24 cellular contexts compared by ENCODE assay signal in genomic region chr13:51235186-51235585, GRCh38. TPM values are rescaled to one million over a fixed set of nuclear protein-coding genes. Genes with fewer than 3 reads are reported as not detected.
A peak's percentile ranks its signal among the peaks of the same experiment; 100 is the strongest.
DNase-seq lines count a peak whose midpoint lies in the region; ATAC-seq, FAIRE-seq and TF ChIP-seq lines count a peak whose summit lies in the region.
"Had no signal": no experiment of that assay in that cellular context is flagged by ENCODE, and none has a peak within 500 bp of the region (broad histone marks: within the 10 kb centered on the region; RNA-seq: fewer than 3 reads in every experiment).

No MANE protein-coding gene starts in this region.

- no peaks in the 10 kb centered on the region for H3K27me3 ChIP-seq in left ventricle myocardium inferior (ENCODE audit: low read depth)
- peaks cover 0 to 21% of the 10 kb centered on the region in 2 experiments for H3K27me3 ChIP-seq in mesenchymal stem cell (ENCODE audit: control insufficient read depth in 1 of 2, insufficient read depth in 1 of 2, low read length in 2 of 2)
- H3K27me3 ChIP-seq: BE2C had no signal

- H3K18ac ChIP-seq in mesenchymal stem cell (ENCODE audit: low read depth in 1 of 2, low read length in 2 of 2): no peak overlapping the region

- no peaks in the 10 kb centered on the region for H3K79me1 ChIP-seq in mesenchymal stem cell (replicated peaks; ENCODE audit: low read length, poor library complexity, severe bottlenecking)

- H2BK12ac ChIP-seq in mesenchymal stem cell (ENCODE audit: low read length in 2 of 2): no peak overlapping the region

- H3K14ac ChIP-seq in mesenchymal stem cell (ENCODE audit: low read length in 2 of 2): no peak overlapping the region

- no peak overlapping the region for H3K9ac ChIP-seq in mesenchymal stem cell (ENCODE audit: low read length)

- H3K36me3 ChIP-seq in left ventricle myocardium inferior: peaks cover 9% of the 10 kb centered on the region
- peaks cover 0 to 3% of the 10 kb centered on the region in 2 experiments for H3K36me3 ChIP-seq in mesenchymal stem cell (ENCODE audit: control insufficient read depth in 1 of 2, insufficient read depth in 2 of 2, low read depth in 1 of 2, low read length in 2 of 2)

- no peak overlapping the region for H3K4me2 ChIP-seq in mesenchymal stem cell (ENCODE audit: low read length, poor library complexity, severe bottlenecking)

- H2BK5ac ChIP-seq in mesenchymal stem cell (ENCODE audit: low read depth, low read length, poor library complexity, severe bottlenecking): no peak overlapping the region

- H3K4me3 ChIP-seq in left ventricle myocardium inferior (no peak overlapping the region), fibroblast of villous mesenchyme (ENCODE audit: low read depth, low read length) (no peak overlapping the region), mesenchymal stem cell (ENCODE audit: insufficient read depth in 1 of 2, low read depth in 1 of 2, low read length in 2 of 2) (no peak overlapping the region)

- H3K23ac ChIP-seq in mesenchymal stem cell (ENCODE audit: low read length in 2 of 2): no peak overlapping the region

- H4K91ac ChIP-seq in mesenchymal stem cell (ENCODE audit: low read length): no peak overlapping the region

- no peak for TF ChIP-seq POLR2A in GM12891 (IDR thresholded peaks at IDR 0.05; ENCODE audit: low read depth, low read length)

- H3K27ac ChIP-seq in left ventricle myocardium inferior (replicated peaks): peak overlapping the region; percentile 2
- no peak overlapping the region for H3K27ac ChIP-seq in mesenchymal stem cell (ENCODE audit: low read length, poor library complexity, severe bottlenecking)
- H3K27ac ChIP-seq: 22Rv1, HL-60 had no signal

- TF ChIP-seq CTCF in left ventricle myocardium inferior (IDR thresholded peaks at IDR 0.05; ENCODE audit: borderline replicate concordance) (no peak), fibroblast of villous mesenchyme (IDR thresholded peaks at IDR 0.05; ENCODE audit: insufficient read depth, low read depth, low read length) (no peak)

- no peak overlapping the region for H2AFZ ChIP-seq in mesenchymal stem cell (ENCODE audit: low read depth, low read length)

- peak; percentile 87 for FAIRE-seq in endometrium (lab: Jason Lieb, UNC)
- no peak for FAIRE-seq in GM12891 (lab: Jason Lieb, UNC)
- FAIRE-seq: G401.6, RCC 7860 had no signal

- intact Hi-C loops in left ventricle myocardium inferior (cut with micrococcal nuclease): no loop called here
- intact Hi-C loops in Right ventricle myocardium inferior (cut with DNase I): no loop called here

- no peak for DNase-seq in left ventricle myocardium inferior
- DNase-seq in Right ventricle myocardium inferior (ENCODE audit: missing footprints): no peak
- DNase-seq in fibroblast of villous mesenchyme (ENCODE audit: low read depth): peak; percentile 70
- DNase-seq in mesenchymal stem cell: no peak
- DNase-seq in GM12891 (ENCODE audit: insufficient read length, low spot score): no peak
- no peak for DNase-seq in DMS53 (lab: John Stamatoyannopoulos, UW)
- DNase-seq: BE2C; CD4-positive, CD25-positive, alpha-beta regulatory T cell; HCEC 1CT; Karpas-422; NCI-H1092; NCI-H1417 treated with DMSO at 0.1 percent for 48 hours; NCI-H187; NCI-H2081 treated with DMSO at 0.1 percent for 48 hours; NCI-H2171; NCI-H226; NCI-H510A; OCI-M1 had no signal

- ATAC-seq in Right ventricle myocardium inferior: no peak
- no peak for ATAC-seq in HG02938 (IDR thresholded peaks at IDR 0.05; ENCODE audit: unreplicated experiment)

- H2BK120ac ChIP-seq in mesenchymal stem cell (ENCODE audit: low read depth, low read length): no peak overlapping the region

- no peaks in the 10 kb centered on the region for H3K9me3 ChIP-seq in left ventricle myocardium inferior (replicated peaks)
- no peaks in the 10 kb centered on the region for H3K9me3 ChIP-seq in mesenchymal stem cell (ENCODE audit: control insufficient read depth, low read length)
- H3K9me3 ChIP-seq: BE2C had no signal

- no peak overlapping the region for H4K8ac ChIP-seq in mesenchymal stem cell (ENCODE audit: low read length)

- no peak overlapping the region for H3K4ac ChIP-seq in mesenchymal stem cell (ENCODE audit: low read depth in 1 of 2, low read length in 2 of 2)

- H2BK15ac ChIP-seq in mesenchymal stem cell (ENCODE audit: low read depth, poor library complexity, severe bottlenecking): no peak overlapping the region

- peaks cover 55% of the 10 kb centered on the region for H3K4me1 ChIP-seq in left ventricle myocardium inferior
- H3K4me1 ChIP-seq in mesenchymal stem cell (ENCODE audit: control insufficient read depth, insufficient read depth, low read depth, low read length): peaks cover 2% of the 10 kb centered on the region

- H2AK5ac ChIP-seq in mesenchymal stem cell (ENCODE audit: low read length, severe bottlenecking): no peak overlapping the region

- no CpG with 5 or more reads among the region's 2 CpGs for WGBS in mesenchymal stem cell

TF ChIP-seq in GM12891, 5 proteins besides CTCF, POLR2A, EP300 and RAD21:
- TF ChIP-seq POU2F2 (IDR thresholded peaks at IDR 0.05; ENCODE audit: low read depth, low read length): no peak

RNA-seq across cellular contexts. Expression of gene FAM124A, which starts 13.0 kb away (rescaled TPM):
- total RNA-seq in left ventricle myocardium inferior (5.7 TPM), Right ventricle myocardium inferior (12.1 TPM), fibroblast of villous mesenchyme (10.0 and 25.0 TPM in 2 replicates)
- 0.06 TPM for polyA plus RNA-seq in mesenchymal stem cell (2013, experiment 1 of 2)
- polyA plus RNA-seq in mesenchymal stem cell (2013, experiment 2 of 2): 0.03 TPM
- polyA plus RNA-seq in GM12891 (2012; ENCODE audit: low read depth, missing spikeins): not detected
- total RNA-seq: CD4-positive, CD25-positive, alpha-beta regulatory T cell had no signal
- polyA plus RNA-seq: CD4-positive, CD25-positive, alpha-beta regulatory T cell had no signal
